20 cellular contexts compared by ENCODE assay signal in the genomic region with DNA sequence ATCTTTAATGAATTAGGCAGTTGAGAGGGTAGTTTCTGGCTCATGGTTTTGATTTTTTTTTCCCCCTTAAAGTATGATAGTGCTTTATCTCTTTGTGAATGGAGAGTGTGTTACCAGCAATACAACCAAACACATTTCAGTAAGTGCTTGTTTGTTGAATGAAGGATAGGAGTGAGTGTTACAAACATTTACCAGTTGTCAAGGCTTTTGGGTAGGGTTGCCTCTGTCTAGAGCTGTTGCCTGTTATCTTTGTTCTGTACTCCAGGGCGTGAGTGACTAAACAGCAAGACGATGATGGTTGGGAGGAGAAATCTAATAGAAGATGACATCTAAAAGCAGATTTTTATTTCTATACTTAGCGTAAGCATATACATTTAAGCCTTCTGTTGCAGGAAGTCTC.
"Had no signal": no experiment of that assay in that cellular context is flagged by ENCODE, and none has a peak within 500 bp of the region (broad histone marks: within the 10 kb centered on the region; RNA-seq: fewer than 3 reads in every experiment).

No MANE protein-coding gene starts in this region.

- H3K27me3 ChIP-seq: esophagus squamous epithelium, gastroesophageal sphincter, thyroid gland, upper lobe of right lung had no signal

- ATAC-seq: gastroesophageal sphincter, natural killer cell, T-helper 17 cell, upper lobe of right lung had no signal

- DNase-seq: activated CD4-positive, alpha-beta memory T cell treated with anti-CD3 and anti-CD28 coated beads for 36 hours; activated CD4-positive, alpha-beta T cell treated with anti-CD3 and anti-CD28 coated beads for 48 hours; activated naive CD4-positive, alpha-beta T cell treated with anti-CD3 and anti-CD28 coated beads for 36 hours; activated naive CD8-positive, alpha-beta T cell treated with anti-CD3 and anti-CD28 coated beads, Interleukin-2, amount 10 ng/mL, durations not matched to agents 7 days and 5 days; activated T-cell treated with anti-CD3 and anti-CD28 coated beads, Interleukin-2, amount 50 U/mL, for 48 hours; amygdala; central memory CD4-positive, alpha-beta T cell; esophagus squamous epithelium; head of caudate nucleus; islet precursor cell; natural killer cell; stimulated activated CD4-positive, alpha-beta T cell treated with anti-CD3 and anti-CD28 coated beads, Interleukin-12 subunit alpha, Interleukin-12 subunit beta, amount 100 ng/mL, for 4 hours; stimulated activated CD4-positive, alpha-beta T cell treated with anti-CD3 and anti-CD28 coated beads, Interleukin-4, amount 100 ng/mL, for 4 hours; substantia nigra; SW 1271; T-helper 17 cell; thyroid gland; upper lobe of right lung had no signal

- H3K4me3 ChIP-seq: esophagus squamous epithelium, gastroesophageal sphincter, lung, thyroid gland, upper lobe of right lung had no signal

- H3K27ac ChIP-seq: esophagus squamous epithelium, gastroesophageal sphincter, thyroid gland, upper lobe of right lung had no signal

- H3K4me1 ChIP-seq: thyroid gland, upper lobe of right lung had no signal

- H3K36me3 ChIP-seq: esophagus squamous epithelium, gastroesophageal sphincter, thyroid gland, upper lobe of right lung had no signal

- H3K9me3 ChIP-seq: esophagus squamous epithelium, gastroesophageal sphincter, thyroid gland, upper lobe of right lung had no signal
